In the genomic region with DNA sequence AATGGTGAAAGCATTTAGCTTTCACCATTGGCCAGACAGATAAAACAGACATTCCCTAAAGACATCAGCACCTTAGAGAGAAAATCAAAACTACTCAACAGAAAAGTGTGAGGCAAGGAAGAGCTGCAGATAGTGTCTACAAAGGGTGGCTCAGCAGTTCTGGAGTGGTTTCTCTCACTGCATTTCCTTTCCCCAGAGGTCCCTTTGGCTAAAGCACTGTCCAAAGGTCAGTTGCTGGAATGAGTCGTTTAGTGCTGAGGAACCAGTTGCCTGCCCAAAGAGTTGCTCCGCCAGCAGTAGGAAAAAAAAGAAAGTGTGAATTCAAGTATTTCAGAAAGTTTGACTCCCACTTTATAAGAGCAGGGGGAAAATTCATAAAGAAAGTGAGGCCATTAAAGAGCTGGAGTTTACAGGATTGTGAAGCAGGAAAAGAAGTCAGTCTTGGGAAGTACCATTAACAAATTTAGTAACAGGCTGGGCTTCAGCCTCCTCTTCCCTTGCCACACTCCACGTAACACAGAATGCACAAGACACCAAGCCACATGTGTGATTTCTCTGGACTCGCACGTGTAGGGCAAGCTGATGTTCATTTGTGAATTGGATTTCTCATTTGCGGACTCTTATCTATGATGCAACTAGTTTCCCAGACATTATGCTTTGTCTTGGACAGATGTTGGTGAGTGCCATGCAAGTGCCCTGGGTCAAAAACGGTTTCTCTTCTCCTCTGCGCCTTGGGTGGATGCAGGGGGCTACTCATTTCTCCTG, we compare ENCODE assay signal across 11 cellular contexts.
DNase-seq lines count a peak whose midpoint lies in the region; ATAC-seq and TF ChIP-seq lines count a peak whose summit lies in the region.
"Had no signal": no experiment of that assay in that cellular context is flagged by ENCODE, and none has a peak within 500 bp of the region (broad histone marks: within the 10 kb centered on the region; RNA-seq: fewer than 3 reads in every experiment).

No MANE protein-coding gene starts in this region.

- TF ChIP-seq POLR2A in erythroblast (IDR thresholded peaks at IDR 0.05; ENCODE audit: low read length) = no peak

- H3K27me3 Mint-ChIP-seq in activated naive CD8-positive, alpha-beta T cell treated with anti-CD3 and anti-CD28 coated beads for 36 hours = no peaks in the 10 kb centered on the region
- H3K27me3 Mint-ChIP-seq: T-cell had no signal

- intact Hi-C loops in left colon (cut with DNase I, micrococcal nuclease) = no loop called here

- peaks cover 21% of the 10 kb centered on the region for H3K36me3 Mint-ChIP-seq in activated naive CD8-positive, alpha-beta T cell treated with anti-CD3 and anti-CD28 coated beads for 36 hours

- H3K9me3 Mint-ChIP-seq in activated naive CD8-positive, alpha-beta T cell treated with anti-CD3 and anti-CD28 coated beads for 36 hours = no peaks in the 10 kb centered on the region

- DNase-seq in A172 (ENCODE audit: low spot score) (peak; percentile 45), ELR (ENCODE audit: low read depth) (peak; percentile 34), left colon (peak; percentile 26 to 50), erythroblast (lab: John Stamatoyannopoulos, UW) (no peak), glomerular visceral epithelial cell (ENCODE audit: extremely low spot score) (no peak), Ammon's horn (ENCODE audit: low spot score) (no peak)
- no peak for DNase-seq in activated naive CD8-positive, alpha-beta T cell treated with anti-CD3 and anti-CD28 coated beads for 36 hours
- DNase-seq: brain microvascular endothelial cell, NCI-H146, T-cell had no signal

- peaks cover 63% of the 10 kb centered on the region for H3K4me1 Mint-ChIP-seq in activated naive CD8-positive, alpha-beta T cell treated with anti-CD3 and anti-CD28 coated beads for 36 hours

- no peak overlapping the region for H3K4me3 Mint-ChIP-seq in activated naive CD8-positive, alpha-beta T cell treated with anti-CD3 and anti-CD28 coated beads for 36 hours
- H3K4me3 Mint-ChIP-seq: T-cell had no signal

- ATAC-seq in left colon = peak; percentile 100
- no peak for ATAC-seq in GM21528 (IDR thresholded peaks at IDR 0.05; ENCODE audit: low FRiP score, unreplicated experiment)
- ATAC-seq: T-cell had no signal

- H3K27ac Mint-ChIP-seq in activated naive CD8-positive, alpha-beta T cell treated with anti-CD3 and anti-CD28 coated beads for 36 hours = peak overlapping the region; percentile 26

Comparison
In these comparisons a context has a peak if more than half of its experiments do, and no peak if none do; other contexts are left out.
1. DNase-seq: peak in A172 (single experiment), ELR (single experiment) and left colon (2 of 2); none in activated naive CD8-positive, alpha-beta T cell treated with anti-CD3 and anti-CD28 coated beads for 36 hours (single experiment), erythroblast (0 of 2), glomerular visceral epithelial cell (single experiment) and Ammon's horn (single experiment).